Comparison of ENCODE assay signal across 22 cellular contexts in genomic region chr22:44396727-44397722, GRCh38.
DNase-seq lines count a peak whose midpoint lies in the region; ATAC-seq and TF ChIP-seq lines count a peak whose summit lies in the region.
"Had no signal": no experiment of that assay in that cellular context is flagged by ENCODE, and none has a peak within 500 bp of the region (broad histone marks: within the 10 kb centered on the region; RNA-seq: fewer than 3 reads in every experiment).

No MANE protein-coding gene starts in this region.

- H3K27ac Mint-ChIP-seq in natural killer cell (no peak overlapping the region), osteocyte (ENCODE audit: unreplicated experiment) (no peak overlapping the region)
- H3K27ac Mint-ChIP-seq in natural killer cell treated with Interleukin-12 subunit alpha and Interleukin-12 subunit beta and Interleukin-15 and Interleukin-18, amount 100 ng/mL, for 72 hours: no peak overlapping the region
- H3K27ac Mint-ChIP-seq: effector memory CD8-positive, alpha-beta T cell; nephron progenitor cell; T-cell had no signal

- no peak overlapping the region for H3K27ac ChIP-seq in coronary artery

- H3K27me3 Mint-ChIP-seq in natural killer cell (ENCODE audit: low read depth in 2 of 2): no peaks in the 10 kb centered on the region
- H3K27me3 Mint-ChIP-seq in natural killer cell treated with Interleukin-12 subunit alpha and Interleukin-12 subunit beta and Interleukin-15 and Interleukin-18, amount 100 ng/mL, for 72 hours: peaks cover 0 to 2% of the 10 kb centered on the region in 2 donors
- H3K27me3 Mint-ChIP-seq in osteocyte (ENCODE audit: unreplicated experiment): peaks cover 32% of the 10 kb centered on the region
- H3K27me3 Mint-ChIP-seq: T-cell had no signal

- no peak overlapping the region for H3K4me3 ChIP-seq in coronary artery
- H3K4me3 ChIP-seq: K562 had no signal

- H3K4me3 Mint-ChIP-seq in natural killer cell (no peak overlapping the region), osteocyte (ENCODE audit: unreplicated experiment) (no peak overlapping the region)
- H3K4me3 Mint-ChIP-seq in natural killer cell treated with Interleukin-12 subunit alpha and Interleukin-12 subunit beta and Interleukin-15 and Interleukin-18, amount 100 ng/mL, for 72 hours: no peak overlapping the region
- H3K4me3 Mint-ChIP-seq: effector memory CD8-positive, alpha-beta T cell; nephron progenitor cell; T-cell had no signal

- H3K9me3 Mint-ChIP-seq in natural killer cell (no peaks in the 10 kb centered on the region), osteocyte (ENCODE audit: unreplicated experiment) (no peaks in the 10 kb centered on the region)
- no peaks in the 10 kb centered on the region for H3K9me3 Mint-ChIP-seq in natural killer cell treated with Interleukin-12 subunit alpha and Interleukin-12 subunit beta and Interleukin-15 and Interleukin-18, amount 100 ng/mL, for 72 hours
- H3K9me3 Mint-ChIP-seq: effector memory CD8-positive, alpha-beta T cell; nephron progenitor cell; T-cell had no signal

- TF ChIP-seq CTCF in natural killer cell (IDR thresholded peaks at IDR 0.05) (no peak), coronary artery (IDR thresholded peaks at IDR 0.05) (no peak), osteocyte (IDR thresholded peaks at IDR 0.05) (no peak)

- intact Hi-C loops in natural killer cell (cut with micrococcal nuclease) (no loop called here), left colon (cut with DNase I, micrococcal nuclease) (no loop called here)

- no peaks in the 10 kb centered on the region for H3K36me3 Mint-ChIP-seq in natural killer cell
- H3K36me3 Mint-ChIP-seq in natural killer cell treated with Interleukin-12 subunit alpha and Interleukin-12 subunit beta and Interleukin-15 and Interleukin-18, amount 100 ng/mL, for 72 hours: no peaks in the 10 kb centered on the region
- H3K36me3 Mint-ChIP-seq in osteocyte (ENCODE audit: unreplicated experiment): no peaks in the 10 kb centered on the region
- H3K36me3 Mint-ChIP-seq: T-cell had no signal

- DNase-seq in natural killer cell (peak; percentile 5), coronary artery (ENCODE audit: low spot score) (peak; percentile 56), osteocyte (ENCODE audit: extremely low spot score, unreplicated experiment) (peak; percentile 63), left colon (no peak)
- no peak for DNase-seq in natural killer cell treated with Interleukin-12 subunit alpha and Interleukin-12 subunit beta and Interleukin-15 and Interleukin-18, amount 100 ng/mL, for 72 hours (ENCODE audit: low spot score)
- no peak for DNase-seq in stimulated activated CD4-positive, alpha-beta T cell treated with anti-CD3 and anti-CD28 coated beads, Interleukin-2, amount 100 ng/mL, for 48 hours
- DNase-seq: activated gamma-delta T cell; anterior cingulate cortex; cerebellar nuclear complex; COR-L47; effector memory CD8-positive, alpha-beta T cell; glutamatergic neuron; mammary epithelial cell; NCI-H2029; NCI-H446 treated with DMSO at 0.1 percent for 48 hours; nephron progenitor cell; stimulated activated CD4-positive, alpha-beta T cell treated with anti-CD3 and anti-CD28 coated beads, Interleukin-15, amount 100 ng/mL, for 24 hours; stimulated activated naive CD8-positive, alpha-beta T cell treated with anti-CD3 and anti-CD28 coated beads, Interleukin-15, Interleukin-2, amounts not matched to agents 100 U/mL and 50 U/mL, for 24 hours; WERI-Rb-1 had no signal

- ATAC-seq in natural killer cell (no peak), HG03196 (IDR thresholded peaks at IDR 0.05; ENCODE audit: unreplicated experiment) (no peak), left colon (no peak)
- no peak for ATAC-seq in natural killer cell treated with Interleukin-12 subunit alpha and Interleukin-12 subunit beta and Interleukin-15 and Interleukin-18, amount 100 ng/mL, for 72 hours
- ATAC-seq: effector memory CD8-positive, alpha-beta T cell; K562; stimulated activated naive CD8-positive, alpha-beta T cell treated with anti-CD3 and anti-CD28 coated beads, Interleukin-15, Interleukin-2, amounts not matched to agents 100 U/mL and 50 U/mL, for 24 hours; T-cell had no signal

- H3K4me1 Mint-ChIP-seq in natural killer cell: no peaks in the 10 kb centered on the region
- no peaks in the 10 kb centered on the region for H3K4me1 Mint-ChIP-seq in natural killer cell treated with Interleukin-12 subunit alpha and Interleukin-12 subunit beta and Interleukin-15 and Interleukin-18, amount 100 ng/mL, for 72 hours (ENCODE audit: low read depth in 2 of 2)
- H3K4me1 Mint-ChIP-seq in osteocyte (ENCODE audit: unreplicated experiment): peaks cover 9% of the 10 kb centered on the region
- H3K4me1 Mint-ChIP-seq: T-cell had no signal

Comparison
In these comparisons a context has a peak if more than half of its experiments do, and no peak if none do; other contexts are left out.
1. DNase-seq: peak in natural killer cell (single experiment), coronary artery (single experiment) and osteocyte (single experiment); none in natural killer cell treated with Interleukin-12 subunit alpha and Interleukin-12 subunit beta and Interleukin-15 and Interleukin-18, amount 100 ng/mL, for 72 hours (single experiment), stimulated activated CD4-positive, alpha-beta T cell treated with anti-CD3 and anti-CD28 coated beads, Interleukin-2, amount 100 ng/mL, for 48 hours (0 of 2) and left colon (0 of 2).